In genomic region chr15:38012894-38013293, GRCh38 we compare ENCODE assay signal across 18 cellular contexts.
"Had no signal": no experiment of that assay in that cellular context is flagged by ENCODE, and none has a peak within 500 bp of the region (broad histone marks: within the 10 kb centered on the region; RNA-seq: fewer than 3 reads in every experiment).

No MANE protein-coding gene starts in this region.

- H3K4me1 ChIP-seq: body of pancreas, psoas muscle, thyroid gland, vagina had no signal

- H3K4me3 ChIP-seq: body of pancreas, psoas muscle, thyroid gland, vagina had no signal

- H3K27me3 ChIP-seq: body of pancreas, thyroid gland, vagina had no signal

- H3K9me3 Mint-ChIP-seq: activated naive CD4-positive, alpha-beta T cell treated with anti-CD3 and anti-CD28 coated beads, Interleukin-2, amount 50 U/mL, for 24 hours; activated T-cell treated with anti-CD3 and anti-CD28 coated beads, Interleukin-2, amount 50 U/mL, for 24 hours; central memory CD8-positive, alpha-beta T cell; nephron; T-helper 1 cell treated with Interleukin-12 subunit alpha and Interleukin-12 subunit beta and Interleukin-4 antibody, amounts not matched to agents 30 μg/mL and 1 μg/mL, for 36 hours had no signal

- ATAC-seq: body of pancreas, left cardiac atrium, psoas muscle had no signal

- H3K27ac Mint-ChIP-seq: activated naive CD4-positive, alpha-beta T cell treated with anti-CD3 and anti-CD28 coated beads, Interleukin-2, amount 50 U/mL, for 24 hours; activated T-cell treated with anti-CD3 and anti-CD28 coated beads, Interleukin-2, amount 50 U/mL, for 24 hours; memory B cell; nephron; T-helper 1 cell treated with Interleukin-12 subunit alpha and Interleukin-12 subunit beta and Interleukin-4 antibody, amounts not matched to agents 30 μg/mL and 1 μg/mL, for 36 hours had no signal

- DNase-seq: activated CD4-positive, alpha-beta T cell treated with anti-CD3 and anti-CD28 coated beads, Interleukin-2, amount 50 U/mL, for 4 hours; activated CD4-positive, CD25-positive, alpha-beta regulatory T cell; activated effector memory CD4-positive, alpha-beta T cell treated with Interleukin-2 at 50 U/mL for 16 hours; activated T-cell treated with anti-CD3 and anti-CD28 coated beads, Interleukin-2, amount 50 U/mL, for 24 hours; amniotic stem cell; body of pancreas; glutamatergic neuron; left cardiac atrium; occipital lobe; psoas muscle; stimulated activated CD4-positive, alpha-beta T cell treated with anti-CD3 and anti-CD28 coated beads, Interleukin-2, amount 100 ng/mL, for 48 hours; thyroid gland had no signal

- H3K27ac ChIP-seq: body of pancreas, psoas muscle, thyroid gland, vagina had no signal

- H3K36me3 Mint-ChIP-seq: activated naive CD4-positive, alpha-beta T cell treated with anti-CD3 and anti-CD28 coated beads, Interleukin-2, amount 50 U/mL, for 24 hours; memory B cell had no signal

- H3K4me1 Mint-ChIP-seq: activated naive CD4-positive, alpha-beta T cell treated with anti-CD3 and anti-CD28 coated beads, Interleukin-2, amount 50 U/mL, for 24 hours; central memory CD8-positive, alpha-beta T cell; nephron had no signal

- H3K27me3 Mint-ChIP-seq: memory B cell had no signal

- H3K4me3 Mint-ChIP-seq: activated naive CD4-positive, alpha-beta T cell treated with anti-CD3 and anti-CD28 coated beads, Interleukin-2, amount 50 U/mL, for 24 hours; activated T-cell treated with anti-CD3 and anti-CD28 coated beads, Interleukin-2, amount 50 U/mL, for 24 hours; central memory CD8-positive, alpha-beta T cell; memory B cell; nephron; T-helper 1 cell treated with Interleukin-12 subunit alpha and Interleukin-12 subunit beta and Interleukin-4 antibody, amounts not matched to agents 30 μg/mL and 1 μg/mL, for 36 hours had no signal

- H3K9me3 ChIP-seq: body of pancreas, psoas muscle, thyroid gland, vagina had no signal

- H3K36me3 ChIP-seq: thyroid gland, vagina had no signal
